8 cellular contexts compared by ENCODE assay signal in genomic region chr6:138162104-138162946, GRCh38. TPM values are rescaled to one million over a fixed set of nuclear protein-coding genes. Genes with fewer than 3 reads are reported as not detected.
A peak's percentile ranks its signal among the peaks of the same experiment; 100 is the strongest.
DNase-seq lines count a peak whose midpoint lies in the region; ATAC-seq, FAIRE-seq and TF ChIP-seq lines count a peak whose summit lies in the region.

No MANE protein-coding gene starts in this region.

- H3K9ac ChIP-seq in KMS-11, result peak overlapping the region; percentile 74

- H2AFZ ChIP-seq in KMS-11 (ENCODE audit: low read depth), result peak overlapping the region; percentile 86

- no peaks in the 10 kb centered on the region for H3K36me3 Mint-ChIP-seq in CD8-positive, alpha-beta memory T cell

- FAIRE-seq in pancreas (lab: Jason Lieb, UNC) (no peak), GM19239 (lab: Jason Lieb, UNC) (no peak)

- POLR2A ChIA-PET in CD8-positive, alpha-beta memory T cell (lab: Charles Lee), result no interaction called here

- CTCF ChIA-PET in CD8-positive, alpha-beta memory T cell (lab: Charles Lee), result interaction anchor here (0.8 kb wide), 1 partner anchor 46 kb away, joined by 3 read pairs; no protein-coding TSS in a partner anchor

- H3K36me3 ChIP-seq in CD8-positive, alpha-beta memory T cell (ENCODE audit: insufficient read depth, low read length), result no peaks in the 10 kb centered on the region
- H3K36me3 ChIP-seq in KMS-11 (ENCODE audit: insufficient read depth) (no peaks in the 10 kb centered on the region), cardiac muscle cell (no peaks in the 10 kb centered on the region), pancreas (no peaks in the 10 kb centered on the region)

- H3K27me3 ChIP-seq in CD8-positive, alpha-beta memory T cell (ENCODE audit: insufficient read depth, low read length, poor library complexity, severe bottlenecking), result peaks cover 33% of the 10 kb centered on the region
- H3K27me3 ChIP-seq in KMS-11 (ENCODE audit: insufficient read depth, low read depth) (0 out of 2 replicates have a peak, but pooled peaks cover 3% of the 10 kb centered on the region), cardiac muscle cell (peaks cover 97% of the 10 kb centered on the region), pancreas (no peaks in the 10 kb centered on the region)

- H4K20me1 ChIP-seq in KMS-11 (ENCODE audit: insufficient read depth), result no peaks in the 10 kb centered on the region

- H3K9me3 Mint-ChIP-seq in CD8-positive, alpha-beta memory T cell, result no peaks in the 10 kb centered on the region

- peaks cover 43 to 62% of the 10 kb centered on the region in 2 donors for H3K27me3 Mint-ChIP-seq in CD8-positive, alpha-beta memory T cell

- H3K27ac Mint-ChIP-seq in CD8-positive, alpha-beta memory T cell, result peak overlapping the region in 2 of 8 donors; percentile 3 to 4

- peaks cover 7% of the 10 kb centered on the region for H3K4me1 ChIP-seq in CD8-positive, alpha-beta memory T cell (ENCODE audit: insufficient read depth, low read length)
- H3K4me1 ChIP-seq in KMS-11 (ENCODE audit: low read depth, poor library complexity, severe bottlenecking) (peaks cover 3% of the 10 kb centered on the region), cardiac muscle cell (ENCODE audit: low read depth) (no peaks in the 10 kb centered on the region), pancreas (peaks cover 0 to 4% (median 0%) of the 10 kb centered on the region in 3 donors)

- H3K27ac ChIP-seq in CD8-positive, alpha-beta memory T cell (ENCODE audit: low read depth, low read length), result no peak overlapping the region
- H3K27ac ChIP-seq in KMS-11 (no peak overlapping the region), cardiac muscle cell (no peak overlapping the region), pancreas (peak overlapping the region; percentile 69 to 94 (median 88))

- H3K4me3 ChIP-seq in CD8-positive, alpha-beta memory T cell (ENCODE audit: low read length), result peak overlapping the region; percentile 39
- no peak overlapping the region for H3K4me3 ChIP-seq in KMS-11 (IDR thresholded peaks at IDR 0.05; ENCODE audit: insufficient read depth, low read depth, low read length)
- peak overlapping the region; percentile 62 for H3K4me3 ChIP-seq in cardiac muscle cell
- peak overlapping the region; percentile 43 to 89 (median 66) for H3K4me3 ChIP-seq in pancreas

- WGBS in pancreas, 2 donors, result 2 to 3% methylated on average over 52 to 53 of the region's 53 CpGs

- H3K4me2 ChIP-seq in KMS-11, result peak overlapping the region; percentile 90

- no peaks in the 10 kb centered on the region for H3K79me2 ChIP-seq in KMS-11 (ENCODE audit: insufficient read depth, low read depth)

- no peak for DNase-seq in CD8-positive, alpha-beta memory T cell
- DNase-seq in activated CD8-positive, alpha-beta memory T cell treated with anti-CD3 and anti-CD28 coated beads, Interleukin-2, amount 50 U/mL, for 48 hours, result peak; percentile 55
- DNase-seq in cardiac muscle cell (ENCODE audit: low read depth in 1 of 2, low spot score in 1 of 2) (peak in 1 of 2 donors; percentile 21), pancreas (peak; percentile 32 to 79 (median 42)), SKM-1 (lab: John Stamatoyannopoulos, UW; ENCODE audit: unreplicated experiment) (no peak), GM19239 (ENCODE audit: insufficient read length, low spot score) (no peak)

- intact Hi-C loops in pancreas (cut with DNase I), result loop anchor here in 1 of 3 donors (10.0 kb wide), 1 partner anchor 72 kb away; no protein-coding TSS in a partner anchor

- H3K9me3 ChIP-seq in CD8-positive, alpha-beta memory T cell (ENCODE audit: low read length), result no peaks in the 10 kb centered on the region
- H3K9me3 ChIP-seq in cardiac muscle cell (ENCODE audit: low read depth) (no peaks in the 10 kb centered on the region), pancreas (no peaks in the 10 kb centered on the region)

- H3K4me3 Mint-ChIP-seq in CD8-positive, alpha-beta memory T cell, result peak overlapping the region; percentile 53 to 80 (median 71)

- ATAC-seq in GM21423 (IDR thresholded peaks at IDR 0.05; ENCODE audit: unreplicated experiment) (peak; percentile 19), pancreas (peak; percentile 59 to 70 (median 64))

- H3K4me1 Mint-ChIP-seq in CD8-positive, alpha-beta memory T cell, result peaks cover 7 to 16% (median 14%) of the 10 kb centered on the region in 3 donors

- TF ChIP-seq CTCF in KMS-11 (conservative IDR thresholded peaks at IDR 0.05; ENCODE audit: low read depth, low read length) (no peak), cardiac muscle cell (IDR thresholded peaks at IDR 0.05; ENCODE audit: low read depth, low read length) (no peak), pancreas (IDR thresholded peaks at IDR 0.05) (no peak)

RNA-seq across cellular contexts. Expression of gene ARFGEF3, which starts 0.6 kb away (rescaled TPM):
- under 1 TPM; 0.09 to 0.11 TPM for total RNA-seq in CD8-positive, alpha-beta memory T cell
- not detected for polyA plus RNA-seq in CD8-positive, alpha-beta memory T cell
- total RNA-seq in cardiac muscle cell (1.1 TPM in 2 replicates), pancreas (10 to 100 TPM; 13.7 to 19.0 (median 16.4) TPM)
- polyA plus RNA-seq in cardiac muscle cell (0.11 and 0.43 TPM in 2 replicates), pancreas (1 to 10 TPM; 4.8 to 9.7 TPM)

RNA-seq across cellular contexts. Expression of gene PERP, which starts 55.1 kb away (rescaled TPM):
- total RNA-seq in CD8-positive, alpha-beta memory T cell, result 1 to 10 TPM; 8.0 to 8.7 TPM
- polyA plus RNA-seq in CD8-positive, alpha-beta memory T cell, result 6.4 TPM
- total RNA-seq in cardiac muscle cell (37.2 and 40.0 TPM in 2 replicates), pancreas (10 to 100 TPM; 13.7 to 46.6 (median 17.7) TPM)
- polyA plus RNA-seq in cardiac muscle cell (46.7 and 67.9 TPM in 2 replicates), pancreas (10 to 100 TPM; 22.8 to 31.2 TPM)

RNA-seq across cellular contexts. Expression of gene PBOV1, which starts 56.0 kb away (rescaled TPM):
- total RNA-seq in CD8-positive, alpha-beta memory T cell, result not detected
- polyA plus RNA-seq in CD8-positive, alpha-beta memory T cell, result not detected
- total RNA-seq in cardiac muscle cell, result not detected in 2 replicates
- not detected in 2 replicates for polyA plus RNA-seq in cardiac muscle cell
- total RNA-seq in pancreas, result not detected
- not detected for polyA plus RNA-seq in pancreas

Comparison
In these comparisons a context has a peak if more than half of its experiments do, and no peak if none do; other contexts are left out.
1. DNase-seq: peak in activated CD8-positive, alpha-beta memory T cell treated with anti-CD3 and anti-CD28 coated beads, Interleukin-2, amount 50 U/mL, for 48 hours (single experiment) and pancreas (6 of 6); none in CD8-positive, alpha-beta memory T cell (0 of 5), SKM-1 (single experiment) and GM19239 (single experiment).
2. H3K27ac ChIP-seq: peak in pancreas (4 of 4); none in CD8-positive, alpha-beta memory T cell (single experiment), KMS-11 (single experiment) and cardiac muscle cell (single experiment).